Comparison of ENCODE assay signal across 16 cellular contexts in genomic region chrX:112997991-112998390, GRCh38.
A peak's percentile ranks its signal among the peaks of the same experiment; 100 is the strongest.
DNase-seq lines count a peak whose midpoint lies in the region; ATAC-seq and TF ChIP-seq lines count a peak whose summit lies in the region.
"Had no signal": no experiment of that assay in that cellular context is flagged by ENCODE, and none has a peak within 500 bp of the region (broad histone marks: within the 10 kb centered on the region; RNA-seq: fewer than 3 reads in every experiment).

No MANE protein-coding gene starts in this region.

- peaks cover 28% of the 10 kb centered on the region for H3K27me3 Mint-ChIP-seq in activated T-cell treated with anti-CD3 and anti-CD28 coated beads, Interleukin-2, amount 50 U/mL, for 72 hours (ENCODE audit: low read depth)
- peaks cover 0 to 4% (median 0%) of the 10 kb centered on the region in 5 donors for H3K27me3 Mint-ChIP-seq in naive thymus-derived CD4-positive, alpha-beta T cell
- H3K27me3 Mint-ChIP-seq: CD4-positive, alpha-beta T cell had no signal

- no peak for ATAC-seq in activated T-cell treated with anti-CD3 and anti-CD28 coated beads, Interleukin-2, amount 50 U/mL, for 72 hours (replicated peaks in 1 of 2)
- no peak for ATAC-seq in naive thymus-derived CD4-positive, alpha-beta T cell

- H2BK12ac ChIP-seq in trophoblast cell (ENCODE audit: low read length), result no peak overlapping the region

- intact Hi-C loops in naive thymus-derived CD4-positive, alpha-beta T cell (cut with micrococcal nuclease), result no loop called here

- no peak overlapping the region for H2AFZ ChIP-seq in trophoblast cell (ENCODE audit: insufficient read depth, low read length, poor library complexity)

- no peak overlapping the region for H3K4me3 Mint-ChIP-seq in activated T-cell treated with anti-CD3 and anti-CD28 coated beads, Interleukin-2, amount 50 U/mL, for 72 hours
- no peak overlapping the region for H3K4me3 Mint-ChIP-seq in naive thymus-derived CD4-positive, alpha-beta T cell
- H3K4me3 Mint-ChIP-seq: B cell; CD4-positive, alpha-beta T cell; HFFc6 had no signal

- no peak overlapping the region for H2BK120ac ChIP-seq in trophoblast cell (ENCODE audit: insufficient read depth, low read length, poor library complexity)

- no peak for TF ChIP-seq CTCF in GM10266 (IDR thresholded peaks at IDR 0.05; ENCODE audit: control insufficient read depth, insufficient read depth, low read depth, missing control alignments)

- no peaks in the 10 kb centered on the region for H3K27me3 ChIP-seq in trophoblast cell (ENCODE audit: insufficient read depth, low read length)
- H3K27me3 ChIP-seq in naive thymus-derived CD4-positive, alpha-beta T cell (ENCODE audit: control insufficient read depth in 2 of 2, insufficient read depth in 2 of 2, low read length in 2 of 2), result no peaks in the 10 kb centered on the region

- no peaks in the 10 kb centered on the region for H3K36me3 Mint-ChIP-seq in activated T-cell treated with anti-CD3 and anti-CD28 coated beads, Interleukin-2, amount 50 U/mL, for 72 hours (ENCODE audit: insufficient read depth in 2 of 2)
- no peaks in the 10 kb centered on the region for H3K36me3 Mint-ChIP-seq in naive thymus-derived CD4-positive, alpha-beta T cell

- H3K4ac ChIP-seq in trophoblast cell (ENCODE audit: low read depth, low read length), result no peak overlapping the region

- no peak overlapping the region for H3K27ac Mint-ChIP-seq in activated T-cell treated with anti-CD3 and anti-CD28 coated beads, Interleukin-2, amount 50 U/mL, for 72 hours
- no peak overlapping the region for H3K27ac Mint-ChIP-seq in naive thymus-derived CD4-positive, alpha-beta T cell
- H3K27ac Mint-ChIP-seq: B cell; CD4-positive, alpha-beta T cell; HFFc6 had no signal

- peaks cover 2% of the 10 kb centered on the region for H3K79me1 ChIP-seq in trophoblast cell (ENCODE audit: low read length)

- no peak overlapping the region for H4K91ac ChIP-seq in trophoblast cell (ENCODE audit: low read depth, low read length)

- no peak overlapping the region for H3K23ac ChIP-seq in trophoblast cell (ENCODE audit: low read length)

- no CpG with 5 or more reads among the region's 1 CpG for WGBS in trophoblast cell (ENCODE audit: extremely low coverage, insufficient coverage, insufficient read length)

- no peak overlapping the region for H3K4me2 ChIP-seq in trophoblast cell (ENCODE audit: low read length)

- H3K4me1 Mint-ChIP-seq in activated T-cell treated with anti-CD3 and anti-CD28 coated beads, Interleukin-2, amount 50 U/mL, for 72 hours (ENCODE audit: low read depth), result no peaks in the 10 kb centered on the region
- no peaks in the 10 kb centered on the region for H3K4me1 Mint-ChIP-seq in naive thymus-derived CD4-positive, alpha-beta T cell
- H3K4me1 Mint-ChIP-seq: B cell had no signal

- peak; percentile 14 for DNase-seq in ELF-1 (ENCODE audit: low read depth, low spot score)
- peak; percentile 15 for DNase-seq in iPS-NIHi7 (ENCODE audit: extremely low spot score)
- no peak for DNase-seq in trophoblast cell
- DNase-seq in NCI-H187 (lab: John Stamatoyannopoulos, UW), result no peak
- DNase-seq in GM10266 (ENCODE audit: extremely low spot score), result no peak
- DNase-seq in activated T-cell treated with anti-CD3 and anti-CD28 coated beads, Interleukin-2, amount 50 U/mL, for 72 hours, result no peak
- no peak for DNase-seq in naive thymus-derived CD4-positive, alpha-beta T cell
- DNase-seq: C1 segment of cervical spinal cord; CD4-positive, alpha-beta T cell; DMS153; DMS79 treated with DMSO at 0.1 percent for 48 hours; EL; GDM1; HCEC 1CT; HFFc6 had no signal

- H3K9me3 Mint-ChIP-seq in activated T-cell treated with anti-CD3 and anti-CD28 coated beads, Interleukin-2, amount 50 U/mL, for 72 hours, result no peaks in the 10 kb centered on the region
- H3K9me3 Mint-ChIP-seq in naive thymus-derived CD4-positive, alpha-beta T cell, result peaks cover 0 to 2% (median 0%) of the 10 kb centered on the region in 11 donors
- H3K9me3 Mint-ChIP-seq: CD4-positive, alpha-beta T cell had no signal

- H3K9me3 ChIP-seq in trophoblast cell (ENCODE audit: insufficient read depth, low read depth, low read length), result no peaks in the 10 kb centered on the region
- H3K9me3 ChIP-seq in naive thymus-derived CD4-positive, alpha-beta T cell (ENCODE audit: control insufficient read depth in 2 of 3, low read length in 3 of 3), result no peaks in the 10 kb centered on the region

- peak overlapping the region; percentile 25 for H3K27ac ChIP-seq in trophoblast cell (ENCODE audit: low read depth, low read length)
- H3K27ac ChIP-seq in naive thymus-derived CD4-positive, alpha-beta T cell (ENCODE audit: low read depth, low read length), result no peak overlapping the region

- H3K18ac ChIP-seq in trophoblast cell (ENCODE audit: low read length), result no peak overlapping the region

- H3K4me1 ChIP-seq in trophoblast cell (ENCODE audit: control insufficient read depth in 1 of 2, insufficient read depth in 2 of 2, low read length in 2 of 2), result peaks cover 0 to 2% of the 10 kb centered on the region in 2 experiments
- no peaks in the 10 kb centered on the region for H3K4me1 ChIP-seq in naive thymus-derived CD4-positive, alpha-beta T cell (ENCODE audit: control insufficient read depth in 2 of 2, insufficient read depth in 2 of 2, low read length in 2 of 2)

- POLR2A ChIA-PET in naive thymus-derived CD4-positive, alpha-beta T cell (lab: Charles Lee), result no interaction called here

- H4K8ac ChIP-seq in trophoblast cell (ENCODE audit: low read depth, low read length), result no peak overlapping the region

- H2BK5ac ChIP-seq in trophoblast cell (ENCODE audit: low read depth, low read length, poor library complexity), result no peak overlapping the region

- H3K14ac ChIP-seq in trophoblast cell (ENCODE audit: low read length), result no peak overlapping the region

- CTCF ChIA-PET in naive thymus-derived CD4-positive, alpha-beta T cell (lab: Charles Lee), result no interaction called here

- H3K79me2 ChIP-seq in trophoblast cell (ENCODE audit: control insufficient read depth, insufficient read depth, low read length, poor library complexity), result no peaks in the 10 kb centered on the region

- H3K9ac ChIP-seq in trophoblast cell (ENCODE audit: low read length), result no peak overlapping the region

- no peak overlapping the region for H2AK5ac ChIP-seq in trophoblast cell (ENCODE audit: low read length)

- no peak overlapping the region for H4K12ac ChIP-seq in trophoblast cell (ENCODE audit: low read depth, low read length)

- H3K36me3 ChIP-seq in trophoblast cell (ENCODE audit: control insufficient read depth in 1 of 2, insufficient read depth in 2 of 2, low read length in 2 of 2), result no peaks in the 10 kb centered on the region
- no peaks in the 10 kb centered on the region for H3K36me3 ChIP-seq in naive thymus-derived CD4-positive, alpha-beta T cell (ENCODE audit: control insufficient read depth in 2 of 3, insufficient read depth in 3 of 3, low read length in 3 of 3)

- no peak overlapping the region for H3K4me3 ChIP-seq in trophoblast cell (ENCODE audit: low read depth, low read length)
- H3K4me3 ChIP-seq in naive thymus-derived CD4-positive, alpha-beta T cell (ENCODE audit: low read length), result no peak overlapping the region

Comparison
In these comparisons a context has a peak if more than half of its experiments do, and no peak if none do; other contexts are left out.
1. DNase-seq: peak in ELF-1 (single experiment) and iPS-NIHi7 (single experiment); none in trophoblast cell (0 of 2), NCI-H187 (0 of 2), GM10266 (single experiment), activated T-cell treated with anti-CD3 and anti-CD28 coated beads, Interleukin-2, amount 50 U/mL, for 72 hours (0 of 2) and naive thymus-derived CD4-positive, alpha-beta T cell (0 of 9).